27 cellular contexts compared by ENCODE assay signal in the genomic region with DNA sequence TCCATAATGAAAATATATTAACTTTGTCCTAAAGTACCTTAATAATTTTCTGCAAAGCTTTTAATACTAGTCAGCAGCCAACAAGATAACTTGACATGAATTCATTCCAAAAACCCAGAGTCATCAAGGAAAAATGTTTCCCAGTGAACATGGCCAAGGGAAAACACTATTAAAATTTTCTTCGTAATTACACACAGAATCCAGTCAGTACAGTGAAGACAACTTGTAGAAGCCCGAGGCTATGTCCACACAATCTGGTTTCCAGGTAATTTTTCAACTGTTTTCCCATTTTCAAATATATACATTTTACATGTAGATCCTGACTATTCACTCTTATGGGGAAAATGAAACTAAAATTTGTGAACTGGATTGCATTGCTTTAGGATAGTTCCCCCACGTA.
"Had no signal": no experiment of that assay in that cellular context is flagged by ENCODE, and none has a peak within 500 bp of the region (broad histone marks: within the 10 kb centered on the region; RNA-seq: fewer than 3 reads in every experiment).

No MANE protein-coding gene starts in this region.

- H3K36me3 ChIP-seq: left lung, tibial nerve, uterus had no signal

- H3K4me1 ChIP-seq: left lung, tibial nerve, uterus had no signal

- H3K27ac ChIP-seq: dorsolateral prefrontal cortex, hepatocyte, left lung, tibial nerve, uterus had no signal

- H3K79me2 ChIP-seq: hepatocyte had no signal

- ATAC-seq: activated CD4-positive, alpha-beta T cell treated with anti-CD3 and anti-CD28 coated beads for 36 hours; effector memory CD8-positive, alpha-beta T cell; esophagus mucosa; left lung; natural killer cell treated with Interleukin-12 subunit alpha and Interleukin-12 subunit beta and Interleukin-15 and Interleukin-18, amount 100 ng/mL, for 72 hours; stimulated activated naive CD8-positive, alpha-beta T cell treated with anti-CD3 and anti-CD28 coated beads, Interleukin-15, amount 100 ng/mL, for 72 hours; T-helper 17 cell had no signal

- DNase-seq: activated B cell treated with CpG ODN at 0.5 μM for 24 hours; activated CD4-positive, alpha-beta T cell treated with anti-CD3 and anti-CD28 coated beads for 36 hours; activated CD4-positive, alpha-beta T cell treated with anti-CD3 and anti-CD28 coated beads, Interleukin-2, amount 50 U/mL, for 4 hours; activated CD8-positive, alpha-beta memory T cell treated with anti-CD3 and anti-CD28 coated beads, Interleukin-2, amount 50 U/mL, for 48 hours; activated naive CD4-positive, alpha-beta T cell treated with Interleukin-2 at 50 U/mL for 16 hours; activated naive CD8-positive, alpha-beta T cell treated with anti-CD3 and anti-CD28 coated beads, Interleukin-2, amount 10 ng/mL, durations not matched to agents 7 days and 5 days; activated T-cell treated with anti-CD3 and anti-CD28 coated beads, Interleukin-2, amount 50 U/mL, for 48 hours; amygdala; central memory CD4-positive, alpha-beta T cell; dorsolateral prefrontal cortex; effector memory CD8-positive, alpha-beta T cell; glutamatergic neuron; immature natural killer cell; kidney glomerular epithelial cell; left lung; retina; stimulated activated CD4-positive, alpha-beta T cell treated with anti-CD3 and anti-CD28 coated beads, Interleukin-12 subunit alpha, Interleukin-12 subunit beta, amount 100 ng/mL, for 4 hours; stimulated activated naive CD8-positive, alpha-beta T cell treated with anti-CD3 and anti-CD28 coated beads, Interleukin-15, amount 100 ng/mL, for 72 hours; T-helper 17 cell; uterus had no signal

- H3K4me2 ChIP-seq: hepatocyte had no signal

- FAIRE-seq: colon, endothelial cell of umbilical vein had no signal

- H3K27me3 ChIP-seq: hepatocyte, left lung, tibial nerve, uterus had no signal

- H3K4me3 ChIP-seq: dorsolateral prefrontal cortex, hepatocyte, left lung, lung, uterus had no signal

- H2AFZ ChIP-seq: hepatocyte had no signal

- H3K9me3 ChIP-seq: left lung, tibial nerve, uterus had no signal
